ENCODE assay signal across 22 cellular contexts in genomic region chr11:108781921-108782320, GRCh38.
"Had no signal": no experiment of that assay in that cellular context is flagged by ENCODE, and none has a peak within 500 bp of the region (broad histone marks: within the 10 kb centered on the region; RNA-seq: fewer than 3 reads in every experiment).

No MANE protein-coding gene starts in this region.

- H3K4me3 ChIP-seq: MG63, SJCRH30 had no signal

- H3K27me3 ChIP-seq: MG63, SJCRH30 had no signal

- H3K36me3 ChIP-seq: SJCRH30 had no signal

- H3K9me3 ChIP-seq: SJCRH30 had no signal

- ATAC-seq: Panc1, PC-3, SK-N-SH treated with all-trans-retinoic acid at 6 μM for 48 hours had no signal

- DNase-seq: KBM-7; MG63; NCI-H1092; NCI-H1105 treated with DMSO at 0.1 percent for 48 hours; NCI-H1417 treated with DMSO at 0.1 percent for 48 hours; NCI-H146; NCI-H1694 treated with DMSO at 0.1 percent for 48 hours; NCI-H1930; NCI-H2081; NCI-H2107; NCI-H2227 treated with DMSO at 0.1 percent for 48 hours; NCI-H524; NCI-H69; NCI-H774; NK-92 treated with Interleukin-12 subunit alpha and Interleukin-12 subunit beta, amount 100 ng/mL, for 24 hours; PC-3; SHP77 treated with DMSO at 0.1 percent for 48 hours; SJCRH30 had no signal

- H3K27ac ChIP-seq: HL-60, RWPE1, SJCRH30 had no signal

- H3K4me1 ChIP-seq: SJCRH30 had no signal
